In the genomic region with DNA sequence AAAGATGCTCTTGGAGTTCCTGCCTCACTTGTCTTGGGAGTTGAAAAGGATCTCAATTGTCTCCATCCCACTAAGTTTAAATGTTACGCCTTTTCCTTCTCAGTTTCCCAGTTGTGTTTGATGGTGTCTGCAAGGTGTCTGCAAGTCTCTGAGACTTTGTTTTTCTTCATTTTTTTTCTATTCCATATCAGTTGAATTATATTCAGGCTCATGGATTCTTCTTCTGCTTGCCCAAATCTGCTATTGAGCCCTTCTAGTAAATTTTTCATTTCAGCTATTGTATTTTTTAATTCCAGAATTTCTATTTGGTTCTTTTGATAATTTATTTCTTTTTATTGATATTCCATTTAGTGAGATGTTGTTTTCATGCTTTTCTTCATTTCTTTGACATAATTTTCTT, we compare ENCODE assay signal across 1 cellular context.
TF ChIP-seq lines count a peak whose summit lies in the region.

No MANE protein-coding gene starts in this region.

TF ChIP-seq in HepG2, 621 proteins besides CTCF, POLR2A, EP300 and RAD21:
- TF ChIP-seq MED13 (CRISPR knock-in tag; IDR thresholded peaks at IDR 0.05): no peak
- peak; percentile 77; the same call in 1 of the 2 replicates for TF ChIP-seq ZNF160 (CRISPR knock-in tag; IDR thresholded peaks at IDR 0.05)
- TF ChIP-seq HES4 (CRISPR knock-in tag; IDR thresholded peaks at IDR 0.05; ENCODE audit: borderline replicate concordance): no peak
- TF ChIP-seq ZNF562 (CRISPR knock-in tag; IDR thresholded peaks at IDR 0.05; ENCODE audit: borderline replicate concordance): no peak
